8 cellular contexts compared by ENCODE assay signal in genomic region chr12:54054442-54055332, GRCh38. TPM values are rescaled to one million over a fixed set of nuclear protein-coding genes. Genes with fewer than 3 reads are reported as not detected.
DNase-seq lines count a peak whose midpoint lies in the region; ATAC-seq, FAIRE-seq and TF ChIP-seq lines count a peak whose summit lies in the region.

No MANE protein-coding gene starts in this region.

- H3K4me2 ChIP-seq in GM12878 (ENCODE audit: control insufficient read depth, insufficient read depth): peak overlapping the region; percentile 90

- peak overlapping the region; percentile 1; the same call in 1 of the 2 replicates for H3K27ac ChIP-seq in GM12878 (ENCODE audit: control insufficient read depth, insufficient read depth)

- DNase-seq in AG08396 (ENCODE audit: low spot score) (peak; percentile 35), HAP-1 (ENCODE audit: low spot score in 2 of 2) (peak; percentile 43 to 72), GM12878 (ENCODE audit: low read depth, low spot score) (no peak), SKM-1 (lab: John Stamatoyannopoulos, UW; ENCODE audit: unreplicated experiment) (no peak), dermis blood vessel endothelial cell (no peak), cerebellum (ENCODE audit: low spot score) (no peak)
- DNase-seq in natural killer cell treated with Interleukin-12 subunit alpha and Interleukin-12 subunit beta and Interleukin-15 and Interleukin-18, amount 100 ng/mL, for 72 hours (ENCODE audit: low spot score): no peak

- H3K9me3 ChIP-seq in HAP-1: no peaks in the 10 kb centered on the region
- no peaks in the 10 kb centered on the region for H3K9me3 ChIP-seq in GM12878 (replicated peaks; ENCODE audit: control insufficient read depth, insufficient read depth, low read length)

- H3K36me3 Mint-ChIP-seq in natural killer cell treated with Interleukin-12 subunit alpha and Interleukin-12 subunit beta and Interleukin-15 and Interleukin-18, amount 100 ng/mL, for 72 hours: peaks cover 6% of the 10 kb centered on the region

- H3K27ac Mint-ChIP-seq in natural killer cell treated with Interleukin-12 subunit alpha and Interleukin-12 subunit beta and Interleukin-15 and Interleukin-18, amount 100 ng/mL, for 72 hours: peak overlapping the region; percentile 73

- TF ChIP-seq CTCF in GM12878 (IDR thresholded peaks at IDR 0.05 in 2 of 3, conservative IDR thresholded peaks at IDR 0.05 in 1 of 3; ENCODE audit: control insufficient read depth in 2 of 3, extremely low read depth in 1 of 3, insufficient read depth in 1 of 3, low read depth in 3 of 3, low read length in 3 of 3): no peak

- H3K4me1 ChIP-seq in HAP-1 (peaks cover 9% of the 10 kb centered on the region), GM12878 (ENCODE audit: control insufficient read depth, insufficient read depth, low read length) (peaks cover 22% of the 10 kb centered on the region)

- BruUV-seq in GM12878 (replicated peaks; lab: Mats Ljungman, UMichigan): no TSS peak

- no peak for TF ChIP-seq EP300 in GM12878 (IDR thresholded peaks at IDR 0.05; ENCODE audit: borderline replicate concordance in 1 of 2, control insufficient read depth in 1 of 2, low read depth in 2 of 2, low read length in 2 of 2)

- H3K4me3 ChIP-seq in HAP-1 (no peak overlapping the region), GM12878 (peak overlapping the region; percentile 84)

- intact Hi-C loops in GM12878 (cut with micrococcal nuclease; ENCODE audit: unreplicated experiment): no loop called here

- in situ Hi-C loops in HAP-1 (cut with MboI; ENCODE audit: low sequenced_read_pairs) (no loop called here), GM12878 (cut with MboI) (no loop called here)

- peak overlapping the region; percentile 93 for H3K9ac ChIP-seq in GM12878 (ENCODE audit: control insufficient read depth, insufficient read depth, low read length)

- FAIRE-seq in GM12878 (lab: Jason Lieb, UNC): no peak

- WGBS in GM12878 (ENCODE audit: insufficient coverage, insufficient replicate concordance, low lambda C conversion rate, missing lambda C conversion rate): 44% methylated on average over 31 of the region's 33 CpGs

- H3K36me3 ChIP-seq in HAP-1 (replicated peaks) (no peaks in the 10 kb centered on the region), GM12878 (ENCODE audit: control insufficient read depth in 2 of 2, insufficient read depth in 2 of 2, low read length in 1 of 2) (no peaks in the 10 kb centered on the region)

- H4K20me1 ChIP-seq in GM12878 (ENCODE audit: control insufficient read depth, insufficient read depth): no peaks in the 10 kb centered on the region

- CTCF ChIA-PET in GM12878 (lab: Yijun Ruan, JAX): interaction anchor here (0.6 to 6.7 kb wide), 15 partner anchors 10 to 162 kb away, joined by 3 to 86 read pairs (median 8); partner anchors contain the start of genes HOXC5, HOXC8 and SMUG1

- peak overlapping the region; percentile 37 for H2AFZ ChIP-seq in GM12878 (ENCODE audit: control insufficient read depth, low read depth, low read length)

- SMC1A ChIA-PET in GM12878 (lab: Charles Lee; ENCODE audit: uncharacterized antibody, unreplicated experiment): interaction anchor here (0.7 to 4.6 kb wide), 11 partner anchors 10 to 380 kb away, joined by 3 to 37 read pairs (median 5); partner anchors contain the start of genes HOXC5 and SMUG1

- POLR2A ChIA-PET in GM12878 (lab: Charles Lee): interaction anchor here (0.6 to 2.4 kb wide), 12 partner anchors 10 to 494 kb away, joined by 3 to 24 read pairs (median 5); partner anchors contain the start of gene COPZ1

- peak; percentile 1; the same call in 1 of the 3 replicates for ATAC-seq in GM12878
- ATAC-seq in natural killer cell treated with Interleukin-12 subunit alpha and Interleukin-12 subunit beta and Interleukin-15 and Interleukin-18, amount 100 ng/mL, for 72 hours: no peak
- ATAC-seq in GM18861 (IDR thresholded peaks at IDR 0.05; ENCODE audit: unreplicated experiment): no peak

- TF ChIP-seq POLR2A in GM12878 (IDR thresholded peaks at IDR 0.05; ENCODE audit: low read depth, low read length): no peak

- peaks cover 62% of the 10 kb centered on the region for H3K27me3 ChIP-seq in HAP-1 (ENCODE audit: low read depth)
- no peaks in the 10 kb centered on the region for H3K27me3 ChIP-seq in GM12878 (replicated peaks in 1 of 2; ENCODE audit: control insufficient read depth in 2 of 2, insufficient read depth in 2 of 2, low read length in 1 of 2)

- no peaks in the 10 kb centered on the region for H3K9me3 Mint-ChIP-seq in natural killer cell treated with Interleukin-12 subunit alpha and Interleukin-12 subunit beta and Interleukin-15 and Interleukin-18, amount 100 ng/mL, for 72 hours

- peaks cover 14% of the 10 kb centered on the region for H3K79me2 ChIP-seq in GM12878 (ENCODE audit: control insufficient read depth, insufficient read depth, low read length)

- RAD21 ChIA-PET in GM12878 (lab: Charles Lee; ENCODE audit: unreplicated experiment): interaction anchor here (0.7 to 6.0 kb wide), 13 partner anchors 10 to 298 kb away, joined by 3 to 56 read pairs (median 4); partner anchors contain the start of genes HOXC5 and SMUG1

- H3K4me1 Mint-ChIP-seq in natural killer cell treated with Interleukin-12 subunit alpha and Interleukin-12 subunit beta and Interleukin-15 and Interleukin-18, amount 100 ng/mL, for 72 hours (ENCODE audit: low read depth in 2 of 2): peaks cover 38 to 43% of the 10 kb centered on the region in 2 donors

- no peak for TF ChIP-seq RAD21 in GM12878 (IDR thresholded peaks at IDR 0.05; ENCODE audit: insufficient read depth, low read depth, low read length)

- H3K27me3 Mint-ChIP-seq in natural killer cell treated with Interleukin-12 subunit alpha and Interleukin-12 subunit beta and Interleukin-15 and Interleukin-18, amount 100 ng/mL, for 72 hours: peaks cover 48 to 55% of the 10 kb centered on the region in 2 donors

- peak overlapping the region; percentile 81 for H3K4me3 Mint-ChIP-seq in natural killer cell treated with Interleukin-12 subunit alpha and Interleukin-12 subunit beta and Interleukin-15 and Interleukin-18, amount 100 ng/mL, for 72 hours

RNA-seq across cellular contexts. Expression of gene HOXC4, which starts 1.1 kb away (rescaled TPM):
- total RNA-seq in GM12878 (2013; cell fraction: nucleolus; rRNA removed): 1.8 and 3.0 TPM in 2 replicates
- 4.7 and 5.1 TPM in 2 replicates for total RNA-seq in GM12878 (2014; rRNA removed)
- total RNA-seq in GM12878 (2014; rRNA removed; fragmentation: Illumina TruSeq; extraction: Trizol): 3.6 and 3.8 TPM in 2 replicates
- total RNA-seq in GM12878 (2021): 11.1 and 11.4 TPM in 2 replicates
- 2.1 TPM for polyA plus RNA-seq in GM12878 (2011; ENCODE audit: low read depth)
- polyA plus RNA-seq in GM12878 (2011; rRNA removed): 4.9 and 5.2 TPM in 2 replicates
- 4.6 and 4.7 TPM in 2 replicates for polyA plus RNA-seq in GM12878 (2011; cell fraction: cytosol; rRNA removed)
- 10.1 and 15.5 TPM in 2 replicates for polyA plus RNA-seq in GM12878 (2011; cell fraction: nucleus; rRNA removed)
- polyA plus RNA-seq in GM12878 (2012): 7.9 and 11.9 TPM in 2 replicates
- 5.8 and 6.3 TPM in 2 replicates for polyA plus RNA-seq in GM12878 (2014; fragmentation: Illumina TruSeq; extraction: Trizol)
- polyA plus RNA-seq in GM12878 (2014; fragmentation: Nextera tagmentation; extraction: Ambion mirVana): 1 to 10 TPM; 1.0 to 1.8 TPM
- 7.7 and 10.3 TPM in 2 replicates for polyA plus RNA-seq in GM12878 (2014; rRNA removed)
- 1 to 10 TPM; 1.1 to 1.5 TPM for polyA plus RNA-seq in GM12878 (2016; fragmentation: Nextera tagmentation; extraction: Ambion mirVana)
- 0.37 and 1.8 TPM in 2 replicates for polyA minus RNA-seq in GM12878 (2011; rRNA and poly(A)+ RNA removed)
- polyA minus RNA-seq in GM12878 (2011; cell fraction: cytosol; rRNA and poly(A)+ RNA removed): 0.94 and 1.0 TPM in 2 replicates
- polyA minus RNA-seq in GM12878 (2011; cell fraction: nucleus; rRNA and poly(A)+ RNA removed): 1.6 and 2.5 TPM in 2 replicates
- 1 to 10 TPM; 1.3 to 2.3 TPM for total RNA-seq in natural killer cell treated with Interleukin-12 subunit alpha and Interleukin-12 subunit beta and Interleukin-15 and Interleukin-18, amount 100 ng/mL, for 72 hours
- not detected in 2 replicates for total RNA-seq in dermis blood vessel endothelial cell
- not detected for total RNA-seq in cerebellum

RNA-seq across cellular contexts. Expression of gene HOXC5, which starts 21.8 kb away (rescaled TPM):
- not detected in 2 replicates for total RNA-seq in GM12878 (2013; cell fraction: nucleolus; rRNA removed)
- not detected in 2 replicates for total RNA-seq in GM12878 (2014; rRNA removed)
- total RNA-seq in GM12878 (2014; rRNA removed; fragmentation: Illumina TruSeq; extraction: Trizol): not detected in 2 replicates
- total RNA-seq in GM12878 (2021): not detected in 2 replicates
- not detected for polyA plus RNA-seq in GM12878 (2011; ENCODE audit: low read depth)
- 0.11 TPM in 1 of 2 replicates, not detected in the other for polyA plus RNA-seq in GM12878 (2011; rRNA removed)
- polyA plus RNA-seq in GM12878 (2011; cell fraction: cytosol; rRNA removed): 0.25 and 0.28 TPM in 2 replicates
- polyA plus RNA-seq in GM12878 (2011; cell fraction: nucleus; rRNA removed): 0.09 and 0.12 TPM in 2 replicates
- not detected in 2 replicates for polyA plus RNA-seq in GM12878 (2012)
- not detected in 2 replicates for polyA plus RNA-seq in GM12878 (2014; fragmentation: Illumina TruSeq; extraction: Trizol)
- not detected for polyA plus RNA-seq in GM12878 (2014; fragmentation: Nextera tagmentation; extraction: Ambion mirVana)
- polyA plus RNA-seq in GM12878 (2014; rRNA removed): not detected in 2 replicates
- polyA plus RNA-seq in GM12878 (2016; fragmentation: Nextera tagmentation; extraction: Ambion mirVana): not detected
- not detected in 2 replicates for polyA minus RNA-seq in GM12878 (2011; rRNA and poly(A)+ RNA removed)
- not detected in 2 replicates for polyA minus RNA-seq in GM12878 (2011; cell fraction: cytosol; rRNA and poly(A)+ RNA removed)
- not detected in 2 replicates for polyA minus RNA-seq in GM12878 (2011; cell fraction: nucleus; rRNA and poly(A)+ RNA removed)
- not detected for total RNA-seq in natural killer cell treated with Interleukin-12 subunit alpha and Interleukin-12 subunit beta and Interleukin-15 and Interleukin-18, amount 100 ng/mL, for 72 hours
- not detected in 2 replicates for total RNA-seq in dermis blood vessel endothelial cell
- not detected for total RNA-seq in cerebellum

RNA-seq across cellular contexts. Expression of gene HOXC6, which starts 26.4 kb away (rescaled TPM):
- total RNA-seq in GM12878 (2013; cell fraction: nucleolus; rRNA removed): 0.35 TPM in 1 of 2 replicates, not detected in the other
- total RNA-seq in GM12878 (2014; rRNA removed): not detected in 2 replicates
- 0.09 TPM in 1 of 2 replicates, not detected in the other for total RNA-seq in GM12878 (2014; rRNA removed; fragmentation: Illumina TruSeq; extraction: Trizol)
- 0.27 and 0.38 TPM in 2 replicates for total RNA-seq in GM12878 (2021)
- not detected for polyA plus RNA-seq in GM12878 (2011; ENCODE audit: low read depth)
- 0.42 and 0.52 TPM in 2 replicates for polyA plus RNA-seq in GM12878 (2011; rRNA removed)
- 0.60 and 0.65 TPM in 2 replicates for polyA plus RNA-seq in GM12878 (2011; cell fraction: cytosol; rRNA removed)
- polyA plus RNA-seq in GM12878 (2011; cell fraction: nucleus; rRNA removed): 0.57 and 0.76 TPM in 2 replicates
- 0.34 and 0.39 TPM in 2 replicates for polyA plus RNA-seq in GM12878 (2012)
- polyA plus RNA-seq in GM12878 (2014; fragmentation: Illumina TruSeq; extraction: Trizol): 0.06 TPM in 1 of 2 replicates, not detected in the other
- polyA plus RNA-seq in GM12878 (2014; fragmentation: Nextera tagmentation; extraction: Ambion mirVana): under 1 TPM in 1 of 2 experiments, not detected in 1; 0.02 TPM
- 0.55 TPM in 1 of 2 replicates, not detected in the other for polyA plus RNA-seq in GM12878 (2014; rRNA removed)
- polyA plus RNA-seq in GM12878 (2016; fragmentation: Nextera tagmentation; extraction: Ambion mirVana): under 1 TPM in 1 of 2 experiments, not detected in 1; 0.54 TPM
- 0.31 and 0.73 TPM in 2 replicates for polyA minus RNA-seq in GM12878 (2011; rRNA and poly(A)+ RNA removed)
- 0.52 TPM in 1 of 2 replicates, not detected in the other for polyA minus RNA-seq in GM12878 (2011; cell fraction: cytosol; rRNA and poly(A)+ RNA removed)
- polyA minus RNA-seq in GM12878 (2011; cell fraction: nucleus; rRNA and poly(A)+ RNA removed): 0.36 and 0.48 TPM in 2 replicates
- not detected for total RNA-seq in natural killer cell treated with Interleukin-12 subunit alpha and Interleukin-12 subunit beta and Interleukin-15 and Interleukin-18, amount 100 ng/mL, for 72 hours
- under 0.01 and 0.05 TPM in 2 replicates for total RNA-seq in dermis blood vessel endothelial cell
- not detected for total RNA-seq in cerebellum

RNA-seq across cellular contexts. Expression of gene HOXC8, which starts 45.9 kb away (rescaled TPM):
- not detected in 2 replicates for total RNA-seq in GM12878 (2013; cell fraction: nucleolus; rRNA removed)
- not detected in 2 replicates for total RNA-seq in GM12878 (2014; rRNA removed)
- total RNA-seq in GM12878 (2014; rRNA removed; fragmentation: Illumina TruSeq; extraction: Trizol): not detected in 2 replicates
- not detected in 2 replicates for total RNA-seq in GM12878 (2021)
- not detected for polyA plus RNA-seq in GM12878 (2011; ENCODE audit: low read depth)
- not detected in 2 replicates for polyA plus RNA-seq in GM12878 (2011; rRNA removed)
- polyA plus RNA-seq in GM12878 (2011; cell fraction: cytosol; rRNA removed): not detected in 2 replicates
- polyA plus RNA-seq in GM12878 (2011; cell fraction: nucleus; rRNA removed): not detected in 2 replicates
- polyA plus RNA-seq in GM12878 (2012): not detected in 2 replicates
- not detected in 2 replicates for polyA plus RNA-seq in GM12878 (2014; fragmentation: Illumina TruSeq; extraction: Trizol)
- polyA plus RNA-seq in GM12878 (2014; fragmentation: Nextera tagmentation; extraction: Ambion mirVana): not detected
- not detected in 2 replicates for polyA plus RNA-seq in GM12878 (2014; rRNA removed)
- not detected for polyA plus RNA-seq in GM12878 (2016; fragmentation: Nextera tagmentation; extraction: Ambion mirVana)
- polyA minus RNA-seq in GM12878 (2011; rRNA and poly(A)+ RNA removed): 0.10 TPM in 1 of 2 replicates, not detected in the other
- not detected in 2 replicates for polyA minus RNA-seq in GM12878 (2011; cell fraction: cytosol; rRNA and poly(A)+ RNA removed)
- not detected in 2 replicates for polyA minus RNA-seq in GM12878 (2011; cell fraction: nucleus; rRNA and poly(A)+ RNA removed)
- not detected for total RNA-seq in natural killer cell treated with Interleukin-12 subunit alpha and Interleukin-12 subunit beta and Interleukin-15 and Interleukin-18, amount 100 ng/mL, for 72 hours
- not detected in 2 replicates for total RNA-seq in dermis blood vessel endothelial cell
- not detected for total RNA-seq in cerebellum

RNA-seq across cellular contexts. Expression of gene HOXC9, which starts 54.7 kb away (rescaled TPM):
- total RNA-seq in GM12878 (2013; cell fraction: nucleolus; rRNA removed): 0.69 TPM in 1 of 2 replicates, not detected in the other
- not detected in 2 replicates for total RNA-seq in GM12878 (2014; rRNA removed)
- total RNA-seq in GM12878 (2014; rRNA removed; fragmentation: Illumina TruSeq; extraction: Trizol): not detected in 2 replicates
- total RNA-seq in GM12878 (2021): not detected in 2 replicates
- polyA plus RNA-seq in GM12878 (2011; ENCODE audit: low read depth): not detected
- not detected in 2 replicates for polyA plus RNA-seq in GM12878 (2011; rRNA removed)
- not detected in 2 replicates for polyA plus RNA-seq in GM12878 (2011; cell fraction: cytosol; rRNA removed)
- polyA plus RNA-seq in GM12878 (2011; cell fraction: nucleus; rRNA removed): 0.09 TPM in 1 of 2 replicates, not detected in the other
- polyA plus RNA-seq in GM12878 (2012): 0.07 TPM in 1 of 2 replicates, not detected in the other
- not detected in 2 replicates for polyA plus RNA-seq in GM12878 (2014; fragmentation: Illumina TruSeq; extraction: Trizol)
- not detected for polyA plus RNA-seq in GM12878 (2014; fragmentation: Nextera tagmentation; extraction: Ambion mirVana)
- polyA plus RNA-seq in GM12878 (2014; rRNA removed): not detected in 2 replicates
- polyA plus RNA-seq in GM12878 (2016; fragmentation: Nextera tagmentation; extraction: Ambion mirVana): not detected
- not detected in 2 replicates for polyA minus RNA-seq in GM12878 (2011; rRNA and poly(A)+ RNA removed)
- not detected in 2 replicates for polyA minus RNA-seq in GM12878 (2011; cell fraction: cytosol; rRNA and poly(A)+ RNA removed)
- not detected in 2 replicates for polyA minus RNA-seq in GM12878 (2011; cell fraction: nucleus; rRNA and poly(A)+ RNA removed)
- not detected for total RNA-seq in natural killer cell treated with Interleukin-12 subunit alpha and Interleukin-12 subunit beta and Interleukin-15 and Interleukin-18, amount 100 ng/mL, for 72 hours
- 0.28 and 0.68 TPM in 2 replicates for total RNA-seq in dermis blood vessel endothelial cell
- not detected for total RNA-seq in cerebellum

Comparison
In these comparisons a context has a peak if more than half of its experiments do, and no peak if none do; other contexts are left out.
1. DNase-seq: peak in AG08396 (single experiment) and HAP-1 (2 of 2); none in GM12878 (single experiment), natural killer cell treated with Interleukin-12 subunit alpha and Interleukin-12 subunit beta and Interleukin-15 and Interleukin-18, amount 100 ng/mL, for 72 hours (single experiment), SKM-1 (single experiment), dermis blood vessel endothelial cell (single experiment) and cerebellum (single experiment).